Comparison of ENCODE assay signal across 8 cellular contexts in the genomic region with DNA sequence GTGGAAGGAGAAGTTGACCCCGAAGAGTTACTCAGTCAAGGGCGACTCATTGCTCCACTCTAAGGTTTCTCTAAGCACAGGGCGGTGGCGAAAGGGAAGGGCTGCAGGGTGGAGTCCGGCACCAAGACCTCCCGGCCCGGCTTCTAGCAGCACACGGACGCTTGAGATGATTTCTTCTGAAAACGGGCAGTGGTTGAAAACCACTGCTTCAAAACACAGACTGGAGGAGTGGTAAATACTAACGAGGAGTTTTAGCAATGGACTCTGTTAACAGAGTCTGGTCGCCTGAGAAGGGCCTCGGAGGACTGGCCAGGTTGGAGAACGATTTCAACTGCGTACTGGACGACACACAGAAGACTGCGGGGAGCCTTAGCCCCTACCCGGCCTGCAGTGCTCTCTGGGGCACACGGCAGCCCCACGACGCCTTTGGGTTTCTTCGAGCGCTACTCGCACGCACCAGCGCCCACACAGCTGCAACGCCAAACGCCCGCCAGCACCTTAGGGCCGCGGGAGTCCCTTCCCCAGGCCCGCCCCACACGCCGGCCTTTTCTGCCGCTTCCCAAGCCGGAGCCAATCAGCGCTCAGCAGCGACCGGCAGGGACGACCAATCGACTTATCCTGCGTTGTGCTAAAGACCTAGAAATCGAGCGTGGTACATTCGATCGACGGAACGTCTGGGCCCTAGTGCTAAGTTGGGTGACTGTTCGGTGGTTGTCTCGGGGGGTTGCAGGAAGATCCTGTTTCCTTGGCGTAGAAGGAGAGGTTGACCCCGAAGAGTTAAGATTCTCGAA. TPM values are rescaled to one million over a fixed set of nuclear protein-coding genes. Genes with fewer than 3 reads are reported as not detected.
DNase-seq lines count a peak whose midpoint lies in the region; ATAC-seq and TF ChIP-seq lines count a peak whose summit lies in the region.

No MANE protein-coding gene starts in this region.

- H3K9me3 ChIP-seq in SK-N-MC (ENCODE audit: low read depth, low read length) (no peaks in the 10 kb centered on the region), osteoblast (ENCODE audit: low read depth, low read length) (no peaks in the 10 kb centered on the region), thymus (ENCODE audit: control insufficient read depth) (peaks cover 1% of the 10 kb centered on the region)

- H3K27ac Mint-ChIP-seq in activated naive CD4-positive, alpha-beta T cell treated with anti-CD3 and anti-CD28 coated beads, Interleukin-2, amount 50 U/mL, for 72 hours: peak overlapping the region; percentile 84 to 94
- peak overlapping the region; percentile 75 for H3K27ac Mint-ChIP-seq in glutamatergic neuron (ENCODE audit: unreplicated experiment)

- H3K27me3 ChIP-seq in osteoblast (ENCODE audit: insufficient read depth, low read length) (peaks cover 27% of the 10 kb centered on the region), thymus (ENCODE audit: control insufficient read depth, insufficient read depth) (peaks cover 32% of the 10 kb centered on the region)

- peak overlapping the region; percentile 98 for H3K4me3 Mint-ChIP-seq in glutamatergic neuron (ENCODE audit: unreplicated experiment)

- H3K36me3 ChIP-seq in SK-N-MC (ENCODE audit: insufficient read depth, low read length) (no peaks in the 10 kb centered on the region), osteoblast (ENCODE audit: insufficient read depth, low read length) (no peaks in the 10 kb centered on the region), thymus (ENCODE audit: control insufficient read depth, insufficient read depth) (no peaks in the 10 kb centered on the region)

- peak overlapping the region; percentile 88 for H3K4me2 ChIP-seq in osteoblast (ENCODE audit: insufficient read depth, low read length)

- 3% methylated on average over 53 of the region's 53 CpGs for WGBS in thymus

- H2AFZ ChIP-seq in osteoblast (ENCODE audit: low read length): peak overlapping the region; percentile 95

- H3K27ac ChIP-seq in SK-N-MC: no peak overlapping the region
- peak overlapping the region; percentile 64 for H3K27ac ChIP-seq in osteoblast (ENCODE audit: low read depth, low read length)
- H3K27ac ChIP-seq in thymus (ENCODE audit: low read depth): peak overlapping the region; percentile 25

- H3K27me3 Mint-ChIP-seq in glutamatergic neuron (ENCODE audit: unreplicated experiment): peaks cover 6% of the 10 kb centered on the region

- peaks cover 0 to 4% of the 10 kb centered on the region in 2 donors for H3K9me3 Mint-ChIP-seq in activated naive CD4-positive, alpha-beta T cell treated with anti-CD3 and anti-CD28 coated beads, Interleukin-2, amount 50 U/mL, for 72 hours
- peaks cover 5% of the 10 kb centered on the region for H3K9me3 Mint-ChIP-seq in glutamatergic neuron (ENCODE audit: unreplicated experiment)

- peaks cover 2% of the 10 kb centered on the region for H4K20me1 ChIP-seq in osteoblast (ENCODE audit: insufficient read depth, low read length)

- peak; percentile 88 for ATAC-seq in GM21723 (IDR thresholded peaks at IDR 0.05; ENCODE audit: unreplicated experiment)
- ATAC-seq in activated naive CD4-positive, alpha-beta T cell treated with anti-CD3 and anti-CD28 coated beads, Interleukin-2, amount 50 U/mL, for 72 hours: peak; percentile 89 to 95

- DNase-seq in DMS79 treated with DMSO at 0.1 percent for 48 hours (lab: John Stamatoyannopoulos, UW) (peak; percentile 72), LHCN-M2 (ENCODE audit: low read depth) (peak; percentile 88), SK-N-MC (ENCODE audit: low read depth, low spot score) (no peak), glutamatergic neuron (peak; percentile 85), osteoblast (ENCODE audit: insufficient read length, low spot score, missing footprints) (peak; percentile 99)
- peak; percentile 76 to 85 for DNase-seq in activated naive CD4-positive, alpha-beta T cell treated with anti-CD3 and anti-CD28 coated beads, Interleukin-2, amount 50 U/mL, for 72 hours (ENCODE audit: low spot score in 2 of 2)

- peaks cover 18 to 24% of the 10 kb centered on the region in 2 donors for H3K36me3 Mint-ChIP-seq in activated naive CD4-positive, alpha-beta T cell treated with anti-CD3 and anti-CD28 coated beads, Interleukin-2, amount 50 U/mL, for 72 hours
- H3K36me3 Mint-ChIP-seq in glutamatergic neuron (ENCODE audit: unreplicated experiment): peaks cover 3% of the 10 kb centered on the region

- H3K4me3 ChIP-seq in SK-N-MC (peak overlapping the region; percentile 97), osteoblast (ENCODE audit: insufficient read depth, low read length) (peak overlapping the region; percentile 83), thymus (ENCODE audit: low read length) (peak overlapping the region; percentile 50)

- H3K4me1 ChIP-seq in osteoblast (ENCODE audit: insufficient read depth, low read length) (peaks cover 14% of the 10 kb centered on the region), thymus (ENCODE audit: control insufficient read depth, insufficient read depth, low read length) (peaks cover 12% of the 10 kb centered on the region)

- peaks cover 8% of the 10 kb centered on the region for H3K4me1 Mint-ChIP-seq in glutamatergic neuron (ENCODE audit: low read depth, unreplicated experiment)

- H3K79me2 ChIP-seq in osteoblast (ENCODE audit: insufficient read depth, low read length): no peaks in the 10 kb centered on the region

- peak overlapping the region; percentile 81 for H3K9ac ChIP-seq in SK-N-MC (ENCODE audit: insufficient read length)

- TF ChIP-seq CTCF in glutamatergic neuron (IDR thresholded peaks at IDR 0.05; ENCODE audit: partially characterized antibody, unreplicated experiment): no peak
- no peak for TF ChIP-seq CTCF in osteoblast (IDR thresholded peaks at IDR 0.05; ENCODE audit: extremely low read depth, low read depth, low read length)

RNA-seq across cellular contexts. Expression of gene CA4, which starts 14.4 kb away (rescaled TPM):
- not detected in 2 replicates for total RNA-seq in LHCN-M2 (2014; rRNA removed)
- polyA plus RNA-seq in LHCN-M2 (2012): not detected
- total RNA-seq in activated naive CD4-positive, alpha-beta T cell treated with anti-CD3 and anti-CD28 coated beads, Interleukin-2, amount 50 U/mL, for 72 hours: not detected
- total RNA-seq in glutamatergic neuron (ENCODE audit: unreplicated experiment): 0.98 TPM
- not detected in 2 replicates for total RNA-seq in osteoblast
- polyA plus RNA-seq in thymus: 6.9 TPM

RNA-seq across cellular contexts. Expression of gene HEATR6, which starts 56.6 kb away (rescaled TPM):
- total RNA-seq in LHCN-M2 (2014; rRNA removed) (20.6 and 23.2 TPM in 2 replicates), glutamatergic neuron (ENCODE audit: unreplicated experiment) (28.0 TPM), osteoblast (20.9 and 23.2 TPM in 2 replicates)
- polyA plus RNA-seq in LHCN-M2 (2012): 8.5 TPM
- total RNA-seq in activated naive CD4-positive, alpha-beta T cell treated with anti-CD3 and anti-CD28 coated beads, Interleukin-2, amount 50 U/mL, for 72 hours: 10 to 100 TPM; 33.4 to 33.9 TPM
- 10.6 TPM for polyA plus RNA-seq in thymus
